19 cellular contexts compared by ENCODE assay signal in the genomic region with DNA sequence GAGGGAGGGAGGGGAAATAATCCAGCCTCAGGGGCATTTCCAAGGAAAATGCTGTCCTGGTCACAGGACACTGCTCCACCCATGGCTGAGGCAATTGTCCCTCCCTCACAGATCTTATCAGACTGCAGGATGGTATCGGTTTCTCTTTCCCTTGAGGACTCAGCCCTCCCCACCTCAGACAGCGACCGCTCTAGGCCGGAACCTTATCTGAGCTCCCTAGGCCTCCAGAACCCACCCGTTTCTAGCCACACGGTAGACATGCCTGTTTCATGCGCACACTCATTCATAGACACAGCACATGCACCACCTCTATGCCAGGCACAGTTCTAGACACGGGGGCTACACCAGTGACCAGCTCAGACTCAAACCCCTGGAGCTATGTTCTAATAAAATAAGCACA. TPM values are rescaled to one million over a fixed set of nuclear protein-coding genes. Genes with fewer than 3 reads are reported as not detected.
DNase-seq lines count a peak whose midpoint lies in the region; ATAC-seq and TF ChIP-seq lines count a peak whose summit lies in the region.
"Had no signal": no experiment of that assay in that cellular context is flagged by ENCODE, and none has a peak within 500 bp of the region (broad histone marks: within the 10 kb centered on the region; RNA-seq: fewer than 3 reads in every experiment).

No MANE protein-coding gene starts in this region.

- ATAC-seq in GM18498 (IDR thresholded peaks at IDR 0.05; ENCODE audit: unreplicated experiment): no peak
- ATAC-seq: sciatic nerve had no signal

- H3K27ac Mint-ChIP-seq in Calu3 (ENCODE audit: unreplicated experiment): peak overlapping the region; percentile 35
- no peak overlapping the region for H3K27ac Mint-ChIP-seq in activated CD4-positive, alpha-beta memory T cell treated with anti-CD3 and anti-CD28 coated beads for 36 hours
- H3K27ac Mint-ChIP-seq: HFFc6, nephron had no signal

- no peaks in the 10 kb centered on the region for H3K9me3 ChIP-seq in HEK293 (ENCODE audit: control insufficient read depth, insufficient read depth, low read depth, low read length)
- H3K9me3 ChIP-seq: esophagus muscularis mucosa, left ventricle myocardium inferior had no signal

- no peak overlapping the region for H3K4me3 ChIP-seq in HEK293 (ENCODE audit: low read depth, low read length)
- H3K4me3 ChIP-seq: esophagus muscularis mucosa, heart right ventricle, left ventricle myocardium inferior had no signal

- H3K4me1 Mint-ChIP-seq in Calu3 (ENCODE audit: low read depth, unreplicated experiment): peaks cover 27% of the 10 kb centered on the region
- no peaks in the 10 kb centered on the region for H3K4me1 Mint-ChIP-seq in activated CD4-positive, alpha-beta memory T cell treated with anti-CD3 and anti-CD28 coated beads for 36 hours (ENCODE audit: low read depth)

- intact Hi-C loops in Calu3 (cut with micrococcal nuclease; ENCODE audit: unreplicated experiment): no loop called here
- intact Hi-C loops in activated CD4-positive, alpha-beta memory T cell treated with anti-CD3 and anti-CD28 coated beads for 36 hours (cut with micrococcal nuclease): no loop called here

- POLR2A ChIA-PET in HEK293 (lab: Yijun Ruan, JAX): interaction anchor here (1.5 kb wide), 1 partner anchor 30 kb away, joined by 8 read pairs; a partner anchor contains a TSS
- POLR2A ChIA-PET in activated CD4-positive, alpha-beta memory T cell treated with anti-CD3 and anti-CD28 coated beads for 36 hours (lab: Charles Lee): no interaction called here

- H3K4me3 Mint-ChIP-seq in Calu3 (ENCODE audit: low read depth, unreplicated experiment): no peak overlapping the region
- no peak overlapping the region for H3K4me3 Mint-ChIP-seq in activated CD4-positive, alpha-beta memory T cell treated with anti-CD3 and anti-CD28 coated beads for 36 hours
- H3K4me3 Mint-ChIP-seq: HFFc6, nephron had no signal

- peak overlapping the region; percentile 49; the same call in 1 of the 2 replicates for H3K27ac ChIP-seq in HEK293 (ENCODE audit: extremely low read depth, low read depth, low read length)
- H3K27ac ChIP-seq: C4-2B, esophagus muscularis mucosa, heart right ventricle, left ventricle myocardium inferior, RWPE1 had no signal

- peaks cover 18% of the 10 kb centered on the region for H3K27me3 Mint-ChIP-seq in Calu3 (ENCODE audit: unreplicated experiment)
- peaks cover 18% of the 10 kb centered on the region for H3K27me3 Mint-ChIP-seq in activated CD4-positive, alpha-beta memory T cell treated with anti-CD3 and anti-CD28 coated beads for 36 hours

- no peaks in the 10 kb centered on the region for H3K36me3 ChIP-seq in HEK293 (ENCODE audit: control insufficient read depth in 2 of 2, insufficient read depth in 1 of 2, low read length in 2 of 2)
- H3K36me3 ChIP-seq: esophagus muscularis mucosa, heart right ventricle, left ventricle myocardium inferior had no signal

- TF ChIP-seq CTCF in Calu3 (IDR thresholded peaks at IDR 0.05; ENCODE audit: unreplicated experiment): no peak
- TF ChIP-seq CTCF in HEK293 (tag by site-specific recombination; IDR thresholded peaks at IDR 0.05): no peak

- DNase-seq in Calu3: peak; percentile 63
- DNase-seq in activated CD4-positive, alpha-beta memory T cell treated with anti-CD3 and anti-CD28 coated beads for 36 hours: peak; percentile 13
- peak; percentile 41 for DNase-seq in mucosa of gallbladder (ENCODE audit: low spot score)
- DNase-seq in NCI-H774 (lab: John Stamatoyannopoulos, UW): no peak
- DNase-seq in NK-92 (lab: John Stamatoyannopoulos, UW; ENCODE audit: unreplicated experiment): no peak
- no peak for DNase-seq in SKM-1 treated with dmso at 0.1 percent for 144 hours (lab: John Stamatoyannopoulos, UW; ENCODE audit: unreplicated experiment)
- DNase-seq: heart right ventricle, HFFc6, left ventricle myocardium inferior, NCI-H1092 had no signal

- BruUV-seq in Calu3 (replicated peaks; lab: Mats Ljungman, UMichigan): no TSS peak

- peaks cover 4% of the 10 kb centered on the region; the same call in 1 of the 2 replicates for H3K4me1 ChIP-seq in HEK293 (ENCODE audit: control insufficient read depth, insufficient read depth, low read length)
- H3K4me1 ChIP-seq: esophagus muscularis mucosa, heart right ventricle, left ventricle myocardium inferior had no signal

- H3K36me3 Mint-ChIP-seq in Calu3 (ENCODE audit: insufficient read depth, unreplicated experiment): peaks cover 6% of the 10 kb centered on the region
- H3K36me3 Mint-ChIP-seq in activated CD4-positive, alpha-beta memory T cell treated with anti-CD3 and anti-CD28 coated beads for 36 hours: no peaks in the 10 kb centered on the region

- CTCF ChIA-PET in Calu3 (lab: Charles Lee) (interaction anchor here (0.6 to 1.0 kb wide), 4 partner anchors 42 to 1718 kb away, joined by 3 to 5 read pairs (median 4); a partner anchor contains a TSS), HEK293 (lab: Yijun Ruan, JAX) (interaction anchor here (0.8 to 2.7 kb wide), 3 partner anchors 8 to 288 kb away, joined by 3 to 14 read pairs (median 3); no protein-coding TSS in a partner anchor)
- CTCF ChIA-PET in activated CD4-positive, alpha-beta memory T cell treated with anti-CD3 and anti-CD28 coated beads for 36 hours (lab: Charles Lee): interaction anchor here (1.2 kb wide), 1 partner anchor 8 kb away, joined by 3 read pairs; no protein-coding TSS in a partner anchor

- H3K9me3 Mint-ChIP-seq in Calu3 (ENCODE audit: low read depth, unreplicated experiment): no peaks in the 10 kb centered on the region
- H3K9me3 Mint-ChIP-seq in activated CD4-positive, alpha-beta memory T cell treated with anti-CD3 and anti-CD28 coated beads for 36 hours: no peaks in the 10 kb centered on the region
- H3K9me3 Mint-ChIP-seq: nephron had no signal

TF ChIP-seq in HEK293, 187 proteins besides CTCF, POLR2A, EP300 and RAD21 (continues in another document):
- no peak for TF ChIP-seq SP2 (tag by site-specific recombination; IDR thresholded peaks at IDR 0.05)
- no peak for TF ChIP-seq ZNF626 (tag by site-specific recombination; IDR thresholded peaks at IDR 0.05)
- no peak for TF ChIP-seq ZNF132 (tag by site-specific recombination; IDR thresholded peaks at IDR 0.05; ENCODE audit: borderline replicate concordance)
- no peak for TF ChIP-seq ZBTB8A (tag by site-specific recombination; IDR thresholded peaks at IDR 0.05)
- TF ChIP-seq, protein P1, sequence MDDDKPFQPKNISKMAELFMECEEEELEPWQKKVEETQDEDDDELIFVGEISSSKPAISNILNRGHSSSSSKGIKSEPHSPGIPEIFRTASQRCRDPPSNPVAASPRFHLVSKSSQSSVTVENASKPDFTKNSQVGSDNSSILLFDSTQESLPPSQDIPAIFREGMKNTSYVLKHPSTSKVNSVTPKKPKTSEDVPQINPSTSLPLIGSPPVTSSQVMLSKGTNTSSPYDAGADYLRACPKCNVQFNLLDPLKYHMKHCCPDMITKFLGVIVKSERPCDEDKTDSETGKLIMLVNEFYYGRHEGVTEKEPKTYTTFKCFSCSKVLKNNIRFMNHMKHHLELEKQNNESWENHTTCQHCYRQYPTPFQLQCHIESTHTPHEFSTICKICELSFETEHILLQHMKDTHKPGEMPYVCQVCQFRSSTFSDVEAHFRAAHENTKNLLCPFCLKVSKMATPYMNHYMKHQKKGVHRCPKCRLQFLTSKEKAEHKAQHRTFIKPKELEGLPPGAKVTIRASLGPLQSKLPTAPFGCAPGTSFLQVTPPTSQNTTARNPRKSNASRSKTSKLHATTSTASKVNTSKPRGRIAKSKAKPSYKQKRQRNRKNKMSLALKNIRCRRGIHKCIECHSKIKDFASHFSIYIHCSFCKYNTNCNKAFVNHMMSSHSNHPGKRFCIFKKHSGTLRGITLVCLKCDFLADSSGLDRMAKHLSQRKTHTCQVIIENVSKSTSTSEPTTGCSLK (tag by site-specific recombination; IDR thresholded peaks at IDR 0.05): no peak
- no peak for TF ChIP-seq ZNF529 (tag by site-specific recombination; IDR thresholded peaks at IDR 0.05; ENCODE audit: insufficient replicate concordance)
- no peak for TF ChIP-seq TCF7L2 (IDR thresholded peaks at IDR 0.05; ENCODE audit: borderline replicate concordance, low read depth, low read length)
- TF ChIP-seq, protein P2, sequence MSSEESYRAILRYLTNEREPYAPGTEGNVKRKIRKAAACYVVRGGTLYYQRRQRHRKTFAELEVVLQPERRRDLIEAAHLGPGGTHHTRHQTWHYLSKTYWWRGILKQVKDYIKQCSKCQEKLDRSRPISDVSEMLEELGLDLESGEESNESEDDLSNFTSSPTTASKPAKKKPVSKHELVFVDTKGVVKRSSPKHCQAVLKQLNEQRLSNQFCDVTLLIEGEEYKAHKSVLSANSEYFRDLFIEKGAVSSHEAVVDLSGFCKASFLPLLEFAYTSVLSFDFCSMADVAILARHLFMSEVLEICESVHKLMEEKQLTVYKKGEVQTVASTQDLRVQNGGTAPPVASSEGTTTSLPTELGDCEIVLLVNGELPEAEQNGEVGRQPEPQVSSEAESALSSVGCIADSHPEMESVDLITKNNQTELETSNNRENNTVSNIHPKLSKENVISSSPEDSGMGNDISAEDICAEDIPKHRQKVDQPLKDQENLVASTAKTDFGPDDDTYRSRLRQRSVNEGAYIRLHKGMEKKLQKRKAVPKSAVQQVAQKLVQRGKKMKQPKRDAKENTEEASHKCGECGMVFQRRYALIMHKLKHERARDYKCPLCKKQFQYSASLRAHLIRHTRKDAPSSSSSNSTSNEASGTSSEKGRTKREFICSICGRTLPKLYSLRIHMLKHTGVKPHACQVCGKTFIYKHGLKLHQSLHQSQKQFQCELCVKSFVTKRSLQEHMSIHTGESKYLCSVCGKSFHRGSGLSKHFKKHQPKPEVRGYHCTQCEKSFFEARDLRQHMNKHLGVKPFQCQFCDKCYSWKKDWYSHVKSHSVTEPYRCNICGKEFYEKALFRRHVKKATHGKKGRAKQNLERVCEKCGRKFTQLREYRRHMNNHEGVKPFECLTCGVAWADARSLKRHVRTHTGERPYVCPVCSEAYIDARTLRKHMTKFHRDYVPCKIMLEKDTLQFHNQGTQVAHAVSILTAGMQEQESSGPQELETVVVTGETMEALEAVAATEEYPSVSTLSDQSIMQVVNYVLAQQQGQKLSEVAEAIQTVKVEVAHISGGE (tag by site-specific recombination; conservative IDR thresholded peaks at IDR 0.05; ENCODE audit: low read depth): no peak

RNA-seq across cellular contexts. Expression of a gene that starts 10.1 kb away (rescaled TPM):
- total RNA-seq in Calu3 (2022): not detected in 2 replicates
- total RNA-seq in activated CD4-positive, alpha-beta memory T cell treated with anti-CD3 and anti-CD28 coated beads for 36 hours: not detected
- total RNA-seq in mucosa of gallbladder: not detected
- total RNA-seq: esophagus muscularis mucosa; heart right ventricle; HFFc6; HT1080; left ventricle myocardium inferior; sciatic nerve; T-helper 2 cell treated with Interferon-gamma antibody and Interleukin-4, amounts not matched to agents 100 ng/mL and 5 ng/mL, for 36 hours had no signal

RNA-seq across cellular contexts. Expression of a gene that starts 30.3 kb away (rescaled TPM):
- total RNA-seq in Calu3 (2022) (255 and 312 TPM in 2 replicates), mucosa of gallbladder (91.0 TPM)
- total RNA-seq in activated CD4-positive, alpha-beta memory T cell treated with anti-CD3 and anti-CD28 coated beads for 36 hours: not detected
- total RNA-seq: HT1080; T-helper 2 cell treated with Interferon-gamma antibody and Interleukin-4, amounts not matched to agents 100 ng/mL and 5 ng/mL, for 36 hours had no signal

Comparison
In these comparisons a context has a peak if more than half of its experiments do, and no peak if none do; other contexts are left out.
1. DNase-seq: peak in Calu3 (single experiment), activated CD4-positive, alpha-beta memory T cell treated with anti-CD3 and anti-CD28 coated beads for 36 hours (single experiment) and mucosa of gallbladder (single experiment); none in NCI-H774 (single experiment), NK-92 (single experiment) and SKM-1 treated with dmso at 0.1 percent for 144 hours (single experiment).
2. RNA of a gene that starts 30.3 kb away (total RNA-seq): 255 to 312 TPM in Calu3 and 91.0 TPM in mucosa of gallbladder (single experiment); not detected in activated CD4-positive, alpha-beta memory T cell treated with anti-CD3 and anti-CD28 coated beads for 36 hours; every median in the first group is over 10 times any median in the second.